33 cellular contexts compared by ENCODE assay signal in genomic region chr18:51637881-51638280, GRCh38.
A peak's percentile ranks its signal among the peaks of the same experiment; 100 is the strongest.
DNase-seq lines count a peak whose midpoint lies in the region; ATAC-seq and TF ChIP-seq lines count a peak whose summit lies in the region.
"Had no signal": no experiment of that assay in that cellular context is flagged by ENCODE, and none has a peak within 500 bp of the region (broad histone marks: within the 10 kb centered on the region; RNA-seq: fewer than 3 reads in every experiment).

No MANE protein-coding gene starts in this region.

- TF ChIP-seq CTCF in left lung (IDR thresholded peaks at IDR 0.05) (no peak), lower lobe of right lung (IDR thresholded peaks at IDR 0.05) (no peak), upper lobe of right lung (IDR thresholded peaks at IDR 0.05) (no peak)

- no peak overlapping the region for H3K27ac ChIP-seq in left lung
- no peak overlapping the region for H3K27ac ChIP-seq in lower lobe of right lung
- no peak overlapping the region for H3K27ac ChIP-seq in upper lobe of right lung
- H3K27ac ChIP-seq: 22Rv1; A549; BLaER1; BLaER1 treated with 17β-estradiol and CSF1 and Interleukin-3, amounts not matched to agents 10 nM and 100 nM; C4-2B had no signal

- no peaks in the 10 kb centered on the region for H3K36me3 ChIP-seq in left lung
- no peaks in the 10 kb centered on the region for H3K36me3 ChIP-seq in lower lobe of right lung
- no peaks in the 10 kb centered on the region for H3K36me3 ChIP-seq in upper lobe of right lung
- H3K36me3 ChIP-seq: BE2C, BLaER1 had no signal

- no peak overlapping the region for H3K27ac Mint-ChIP-seq in T-helper 2 cell treated with Interferon-gamma antibody and Interleukin-4, amounts not matched to agents 5 μg/mL and 100 μg/mL, for 36 hours
- H3K27ac Mint-ChIP-seq: B cell; CD14-positive monocyte; CD4-positive, alpha-beta memory T cell; CD4-positive, alpha-beta T cell; CD4-positive, CD25-positive, alpha-beta regulatory T cell; CD8-positive, alpha-beta T cell had no signal

- H3K4me3 ChIP-seq in left lung (no peak overlapping the region), lower lobe of right lung (no peak overlapping the region), upper lobe of right lung (no peak overlapping the region)
- H3K4me3 ChIP-seq: A549; BLaER1; BLaER1 treated with 17β-estradiol and CSF1 and Interleukin-3, amounts not matched to agents 10 nM and 100 nM had no signal

- H3K27me3 Mint-ChIP-seq in T-helper 2 cell treated with Interferon-gamma antibody and Interleukin-4, amounts not matched to agents 5 μg/mL and 100 μg/mL, for 36 hours (ENCODE audit: low read depth): no peaks in the 10 kb centered on the region
- H3K27me3 Mint-ChIP-seq: CD4-positive, alpha-beta T cell; CD4-positive, CD25-positive, alpha-beta regulatory T cell had no signal

- peaks cover 6% of the 10 kb centered on the region for H3K9me3 Mint-ChIP-seq in T-helper 2 cell treated with Interferon-gamma antibody and Interleukin-4, amounts not matched to agents 5 μg/mL and 100 μg/mL, for 36 hours

- ATAC-seq in left lung (peak; percentile 69), lower lobe of right lung (peak; percentile 42 to 51), upper lobe of right lung (peak; percentile 66)
- ATAC-seq: A549; CD8-positive, alpha-beta T cell had no signal

- DNase-seq in left lung (no peak), lower lobe of right lung (no peak), upper lobe of right lung (no peak), NCI-H748 (lab: John Stamatoyannopoulos, UW; ENCODE audit: unreplicated experiment) (no peak), NCI-H2227 treated with DMSO at 0.1 percent for 48 hours (lab: John Stamatoyannopoulos, UW) (no peak)
- DNase-seq in T-helper 2 cell treated with Interferon-gamma antibody and Interleukin-4, amounts not matched to agents 5 μg/mL and 100 μg/mL, for 36 hours (ENCODE audit: low spot score): no peak
- DNase-seq: 8988T; ACHN; AML-193; BE2C; C1 segment of cervical spinal cord; Caco-2; Calu3; CD4-positive, alpha-beta memory T cell; CD4-positive, alpha-beta T cell; CD4-positive, CD25-positive, alpha-beta regulatory T cell; CD8-positive, alpha-beta memory T cell; CD8-positive, alpha-beta T cell; COR-L47; DMS 273 treated with DMSO at 0.1 percent for 48 hours; DMS153; DMS53; DMS79; DMS79 treated with DMSO at 0.1 percent for 48 hours; DND-41; EL had no signal

- intact Hi-C loops in left lung (cut with DNase I): no loop called here
- intact Hi-C loops in lower lobe of right lung (cut with DNase I): no loop called here
- intact Hi-C loops in upper lobe of right lung (cut with DNase I): no loop called here

- no peak overlapping the region for H3K4me3 Mint-ChIP-seq in T-helper 2 cell treated with Interferon-gamma antibody and Interleukin-4, amounts not matched to agents 5 μg/mL and 100 μg/mL, for 36 hours
- H3K4me3 Mint-ChIP-seq: B cell; CD14-positive monocyte; CD4-positive, alpha-beta memory T cell; CD4-positive, alpha-beta T cell; CD4-positive, CD25-positive, alpha-beta regulatory T cell; CD8-positive, alpha-beta memory T cell; CD8-positive, alpha-beta T cell had no signal

- no peaks in the 10 kb centered on the region for H3K4me1 Mint-ChIP-seq in T-helper 2 cell treated with Interferon-gamma antibody and Interleukin-4, amounts not matched to agents 5 μg/mL and 100 μg/mL, for 36 hours (ENCODE audit: low read depth)
- H3K4me1 Mint-ChIP-seq: B cell; CD14-positive monocyte; CD4-positive, alpha-beta memory T cell; CD4-positive, CD25-positive, alpha-beta regulatory T cell; CD8-positive, alpha-beta memory T cell had no signal

- H3K9me3 ChIP-seq in left lung (peaks cover 0 to 12% of the 10 kb centered on the region in 2 donors), lower lobe of right lung (no peaks in the 10 kb centered on the region), upper lobe of right lung (no peaks in the 10 kb centered on the region)
- H3K9me3 ChIP-seq: A549, BE2C, Caco-2 had no signal

- no peaks in the 10 kb centered on the region for H3K4me1 ChIP-seq in left lung
- no peaks in the 10 kb centered on the region for H3K4me1 ChIP-seq in lower lobe of right lung
- H3K4me1 ChIP-seq in upper lobe of right lung: no peaks in the 10 kb centered on the region
- H3K4me1 ChIP-seq: A549; BE2C; BLaER1; BLaER1 treated with 17β-estradiol and CSF1 and Interleukin-3, amounts not matched to agents 10 nM and 100 nM; Caco-2 had no signal

- no peaks in the 10 kb centered on the region for H3K36me3 Mint-ChIP-seq in T-helper 2 cell treated with Interferon-gamma antibody and Interleukin-4, amounts not matched to agents 5 μg/mL and 100 μg/mL, for 36 hours (ENCODE audit: low read depth)
- H3K36me3 Mint-ChIP-seq: CD14-positive monocyte; CD4-positive, alpha-beta memory T cell; CD4-positive, CD25-positive, alpha-beta regulatory T cell; CD8-positive, alpha-beta memory T cell; CD8-positive, alpha-beta T cell had no signal

- no peaks in the 10 kb centered on the region for H3K27me3 ChIP-seq in left lung
- no peaks in the 10 kb centered on the region for H3K27me3 ChIP-seq in lower lobe of right lung (ENCODE audit: low read depth)
- H3K27me3 ChIP-seq in upper lobe of right lung: no peaks in the 10 kb centered on the region
- H3K27me3 ChIP-seq: BE2C; BLaER1; BLaER1 treated with 17β-estradiol and CSF1 and Interleukin-3, amounts not matched to agents 10 nM and 100 nM had no signal
